13 cellular contexts compared by ENCODE assay signal in genomic region chr4:186920486-186920885, GRCh38.
A peak's percentile ranks its signal among the peaks of the same experiment; 100 is the strongest.
DNase-seq lines count a peak whose midpoint lies in the region; ATAC-seq and TF ChIP-seq lines count a peak whose summit lies in the region.
"Had no signal": no experiment of that assay in that cellular context is flagged by ENCODE, and none has a peak within 500 bp of the region (broad histone marks: within the 10 kb centered on the region; RNA-seq: fewer than 3 reads in every experiment).

No MANE protein-coding gene starts in this region.

- no CpG with 5 or more reads among the region's 2 CpGs for WGBS in IMR-90 (ENCODE audit: extremely low coverage in 2 of 2, insufficient read length in 1 of 2), 2 experiments

- peaks cover 7% of the 10 kb centered on the region for H3K9me1 ChIP-seq in IMR-90 (ENCODE audit: insufficient read depth, low read length)

- DNase-seq in IMR-90 (peak; percentile 80), chondrocyte (ENCODE audit: low spot score) (no peak), mesothelial cell of epicardium (ENCODE audit: low spot score in 2 of 2, unreplicated experiment in 2 of 2) (no peak), H7 (no peak), WERI-Rb-1 (no peak)
- DNase-seq in stimulated activated effector memory CD8-positive, alpha-beta T cell treated with anti-CD3 and anti-CD28 coated beads, Interleukin-12 subunit alpha, Interleukin-12 subunit beta, amount 100 ng/mL, for 72 hours (ENCODE audit: low spot score in 2 of 2) = no peak
- DNase-seq: activated CD4-positive, CD25-positive, alpha-beta regulatory T cell; NCI-H774; right lobe of liver had no signal

- H3K79me2 ChIP-seq in ACC112 (ENCODE audit: control insufficient read depth, insufficient read depth, low read length, unreplicated experiment) = no peaks in the 10 kb centered on the region

- peak overlapping the region; percentile 99 for H2BK120ac ChIP-seq in IMR-90 (ENCODE audit: low read depth, low read length)

- peak overlapping the region; percentile 100 for H4K5ac ChIP-seq in IMR-90 (ENCODE audit: low read depth, low read length)

- no peak overlapping the region for H2AK5ac ChIP-seq in IMR-90 (ENCODE audit: low read depth, low read length)

- peak overlapping the region; percentile 96 for H3K14ac ChIP-seq in IMR-90 (replicated peaks; ENCODE audit: low read depth, low read length)

- H4K8ac ChIP-seq in IMR-90 (ENCODE audit: low read depth in 2 of 2, low read length in 2 of 2) = peak overlapping the region; percentile 98 to 99

- H3K9me3 ChIP-seq in IMR-90 (ENCODE audit: control insufficient read depth, insufficient read depth, low read length) (no peaks in the 10 kb centered on the region), WERI-Rb-1 (ENCODE audit: severe bottlenecking) (no peaks in the 10 kb centered on the region)
- H3K9me3 ChIP-seq: right lobe of liver had no signal

- H3K36me3 ChIP-seq in ACC112 (ENCODE audit: insufficient read depth, low read length) (no peaks in the 10 kb centered on the region; the same call in 1 of the 2 replicates), IMR-90 (ENCODE audit: control insufficient read depth, insufficient read depth, low read length) (no peaks in the 10 kb centered on the region), H7 (replicated peaks; ENCODE audit: control insufficient read depth, insufficient read depth, low read length) (no peaks in the 10 kb centered on the region), WERI-Rb-1 (no peaks in the 10 kb centered on the region)
- H3K36me3 ChIP-seq: right lobe of liver had no signal

- peak overlapping the region; percentile 52; the same call in 1 of the 2 replicates for H3K9ac ChIP-seq in IMR-90 (ENCODE audit: low read depth, low read length)

- H3K9me3 Mint-ChIP-seq in chondrocyte (ENCODE audit: low read depth) (peaks cover 4% of the 10 kb centered on the region), mesothelial cell of epicardium (no peaks in the 10 kb centered on the region)
- H3K9me3 Mint-ChIP-seq in stimulated activated effector memory CD8-positive, alpha-beta T cell treated with anti-CD3 and anti-CD28 coated beads, Interleukin-12 subunit alpha, Interleukin-12 subunit beta, amount 100 ng/mL, for 72 hours = peaks cover 8% of the 10 kb centered on the region

- POLR2A ChIA-PET in IMR-90 (lab: Charles Lee; ENCODE audit: unreplicated experiment) = no interaction called here

- no peak overlapping the region for H3K4me3 ChIP-seq in ACC112 (ENCODE audit: low read depth, low read length)
- H3K4me3 ChIP-seq in IMR-90 (ENCODE audit: insufficient read depth, low read depth, low read length) = no peak overlapping the region
- no peak overlapping the region for H3K4me3 ChIP-seq in H7 (ENCODE audit: insufficient read depth, low read depth, low read length)
- H3K4me3 ChIP-seq in WERI-Rb-1 (ENCODE audit: low read depth, low read length) = no peak overlapping the region
- H3K4me3 ChIP-seq: GM12878, right lobe of liver, SK-N-MC had no signal

- peak overlapping the region; percentile 99; the same call in 1 of the 2 replicates for H4K91ac ChIP-seq in IMR-90 (ENCODE audit: insufficient read depth, low read depth, low read length)

- TF ChIP-seq RAD21 in IMR-90 (IDR thresholded peaks at IDR 0.05; ENCODE audit: low read length) = no peak

- H3K79me1 ChIP-seq in IMR-90 (ENCODE audit: low read depth in 1 of 2, low read length in 2 of 2) = peaks cover 0 to 9% of the 10 kb centered on the region in 2 experiments; a peak in 1 of 4 replicates

- peak overlapping the region; percentile 99 for H2BK20ac ChIP-seq in IMR-90 (ENCODE audit: low read depth, low read length)

- peak overlapping the region; percentile 70; the same call in 1 of the 2 replicates for H3K23ac ChIP-seq in IMR-90 (ENCODE audit: low read depth, low read length)

- H3K4me1 ChIP-seq in ACC112 (ENCODE audit: control insufficient read depth, insufficient read depth, low read length, unreplicated experiment) (peaks cover 7% of the 10 kb centered on the region), IMR-90 (ENCODE audit: control insufficient read depth, insufficient read depth, low read length) (peaks cover 10% of the 10 kb centered on the region)
- H3K4me1 ChIP-seq: right lobe of liver had no signal

- H2AK9ac ChIP-seq in IMR-90 (replicated peaks; ENCODE audit: low read depth, low read length, poor library complexity) = no peak overlapping the region

- no TSS peak for BruUV-seq in IMR-90 (replicated peaks; lab: Mats Ljungman, UMichigan)

- peak overlapping the region; percentile 84 for H3K56ac ChIP-seq in IMR-90 (ENCODE audit: extremely low read depth, insufficient read depth, low read length)

- 0 out of 2 replicates have a peak, but pooled peaks have one; percentile 34 for TF ChIP-seq POLR2A in IMR-90 (IDR thresholded peaks at IDR 0.05; ENCODE audit: low read depth, low read length)

- H3K36me3 Mint-ChIP-seq in chondrocyte (ENCODE audit: low read depth) = no peaks in the 10 kb centered on the region
- H3K36me3 Mint-ChIP-seq in mesothelial cell of epicardium = no peaks in the 10 kb centered on the region
- no peaks in the 10 kb centered on the region for H3K36me3 Mint-ChIP-seq in stimulated activated effector memory CD8-positive, alpha-beta T cell treated with anti-CD3 and anti-CD28 coated beads, Interleukin-12 subunit alpha, Interleukin-12 subunit beta, amount 100 ng/mL, for 72 hours

- intact Hi-C loops in IMR-90 (cut with micrococcal nuclease) = no loop called here

- CTCF ChIA-PET in IMR-90 (lab: Yijun Ruan, JAX) = interaction anchor here (1.3 kb wide), 1 partner anchor 195 kb away, joined by 5 read pairs; no protein-coding TSS in a partner anchor

- ATAC-seq in IMR-90 (ENCODE audit: low read depth) = peak; percentile 88
- no peak for ATAC-seq in GM18909 (IDR thresholded peaks at IDR 0.05; ENCODE audit: poor library complexity, unreplicated experiment)
- ATAC-seq in stimulated activated effector memory CD8-positive, alpha-beta T cell treated with anti-CD3 and anti-CD28 coated beads, Interleukin-12 subunit alpha, Interleukin-12 subunit beta, amount 100 ng/mL, for 72 hours = no peak
- ATAC-seq: GM12878 had no signal

- H3K18ac ChIP-seq in IMR-90 (ENCODE audit: low read depth, low read length) = peak overlapping the region; percentile 100

- in situ Hi-C loops in IMR-90 (cut with MboI; ENCODE audit: low sequenced_read_pairs) = no loop called here

- no peak for TF ChIP-seq CTCF in IMR-90 (conservative IDR thresholded peaks at IDR 0.05; ENCODE audit: low read depth, low read length)
- no peak for TF ChIP-seq CTCF in chondrocyte (IDR thresholded peaks at IDR 0.05)
- TF ChIP-seq CTCF in mesothelial cell of epicardium (IDR thresholded peaks at IDR 0.05; ENCODE audit: unreplicated experiment) = no peak
- TF ChIP-seq CTCF in WERI-Rb-1 (IDR thresholded peaks at IDR 0.05; ENCODE audit: low read depth, low read length) = no peak

- peak overlapping the region; percentile 98 for H2BK5ac ChIP-seq in IMR-90 (ENCODE audit: low read depth, low read length, poor library complexity, severe bottlenecking)

- peak overlapping the region; percentile 48 for H3K4me2 ChIP-seq in IMR-90 (ENCODE audit: low read depth, low read length)

- H3K4ac ChIP-seq in IMR-90 (ENCODE audit: low read depth, low read length) = peak overlapping the region; percentile 96

- H3K4me1 Mint-ChIP-seq in chondrocyte (ENCODE audit: low read depth) = peaks cover 27% of the 10 kb centered on the region
- peaks cover 42% of the 10 kb centered on the region for H3K4me1 Mint-ChIP-seq in mesothelial cell of epicardium
- H3K4me1 Mint-ChIP-seq in stimulated activated effector memory CD8-positive, alpha-beta T cell treated with anti-CD3 and anti-CD28 coated beads, Interleukin-12 subunit alpha, Interleukin-12 subunit beta, amount 100 ng/mL, for 72 hours = no peaks in the 10 kb centered on the region

- H3K27ac Mint-ChIP-seq in chondrocyte (ENCODE audit: unreplicated experiment) (peak overlapping the region; percentile 98), mesothelial cell of epicardium (peak overlapping the region; percentile 97)
- no peak overlapping the region for H3K27ac Mint-ChIP-seq in stimulated activated effector memory CD8-positive, alpha-beta T cell treated with anti-CD3 and anti-CD28 coated beads, Interleukin-12 subunit alpha, Interleukin-12 subunit beta, amount 100 ng/mL, for 72 hours

- dilution Hi-C loops in IMR-90 (cut with HindIII; ENCODE audit: low sequenced_read_pairs, unreplicated experiment) = no loop called here

- H4K20me1 ChIP-seq in IMR-90 (ENCODE audit: insufficient read depth, low read length) = no peaks in the 10 kb centered on the region

- H3K4me3 Mint-ChIP-seq in chondrocyte (ENCODE audit: unreplicated experiment) = no peak overlapping the region
- no peak overlapping the region for H3K4me3 Mint-ChIP-seq in mesothelial cell of epicardium
- no peak overlapping the region for H3K4me3 Mint-ChIP-seq in stimulated activated effector memory CD8-positive, alpha-beta T cell treated with anti-CD3 and anti-CD28 coated beads, Interleukin-12 subunit alpha, Interleukin-12 subunit beta, amount 100 ng/mL, for 72 hours

- H3K27me3 Mint-ChIP-seq in chondrocyte (ENCODE audit: low read depth) (no peaks in the 10 kb centered on the region), mesothelial cell of epicardium (ENCODE audit: low read depth) (no peaks in the 10 kb centered on the region)

- no peak overlapping the region for H2AFZ ChIP-seq in ACC112 (ENCODE audit: low read length, unreplicated experiment)
- no peak overlapping the region for H2AFZ ChIP-seq in IMR-90 (replicated peaks; ENCODE audit: low read length, poor library complexity)

- H3K27me3 ChIP-seq in ACC112 (ENCODE audit: insufficient read depth, low read length) (no peaks in the 10 kb centered on the region), IMR-90 (ENCODE audit: control insufficient read depth, insufficient read depth, low read length) (no peaks in the 10 kb centered on the region), H7 (ENCODE audit: control insufficient read depth, insufficient read depth, low read length) (no peaks in the 10 kb centered on the region), WERI-Rb-1 (ENCODE audit: insufficient read depth, low read depth, severe bottlenecking) (peaks cover 69% of the 10 kb centered on the region)
- H3K27me3 ChIP-seq: right lobe of liver had no signal

- peak overlapping the region; percentile 14; the same call in 1 of the 2 replicates for H3K27ac ChIP-seq in ACC112 (ENCODE audit: low read depth, low read length)
- peak overlapping the region; percentile 96; the same call in 1 of the 2 replicates for H3K27ac ChIP-seq in IMR-90 (ENCODE audit: insufficient read depth, low read length)
- H3K27ac ChIP-seq in WERI-Rb-1 = no peak overlapping the region
- H3K27ac ChIP-seq: right lobe of liver, SK-N-MC had no signal

- H2BK15ac ChIP-seq in IMR-90 (ENCODE audit: low read depth, low read length) = no peak overlapping the region

TF ChIP-seq in IMR-90, 13 proteins besides CTCF, POLR2A, EP300 and RAD21:
- no peak for TF ChIP-seq SMC3 (IDR thresholded peaks at IDR 0.05; ENCODE audit: low read depth, low read length)
